ENCODE assay signal across 29 cellular contexts in genomic region chr19:30388327-30388726, GRCh38. TPM values are rescaled to one million over a fixed set of nuclear protein-coding genes. Genes with fewer than 3 reads are reported as not detected.
"Had no signal": no experiment of that assay in that cellular context is flagged by ENCODE, and none has a peak within 500 bp of the region (broad histone marks: within the 10 kb centered on the region; RNA-seq: fewer than 3 reads in every experiment).

No MANE protein-coding gene starts in this region.

- H3K36me3 Mint-ChIP-seq: mesothelial cell of epicardium; naive B cell; natural killer cell treated with Interleukin-12 subunit alpha and Interleukin-12 subunit beta and Interleukin-15 and Interleukin-18, amount 100 ng/mL, for 72 hours; stimulated activated naive B cell treated with anti-CD40 and anti-IgM and Interleukin-4, amounts not matched to agents 10 μg/mL and 1 μg/mL and 100 μg/mL, for 72 hours had no signal

- H3K27ac Mint-ChIP-seq: mesothelial cell of epicardium; naive B cell; natural killer cell treated with Interleukin-12 subunit alpha and Interleukin-12 subunit beta and Interleukin-15 and Interleukin-18, amount 100 ng/mL, for 72 hours; progenitor cell of endocrine pancreas; stimulated activated naive B cell treated with anti-CD40 and anti-IgM and Interleukin-4, amounts not matched to agents 10 μg/mL and 1 μg/mL and 100 μg/mL, for 72 hours had no signal

- ATAC-seq: left lobe of liver; natural killer cell treated with Interleukin-12 subunit alpha and Interleukin-12 subunit beta and Interleukin-15 and Interleukin-18, amount 100 ng/mL, for 72 hours; right lobe of liver; stimulated activated naive B cell treated with anti-CD40 and anti-IgM and Interleukin-4, amounts not matched to agents 10 μg/mL and 1 μg/mL and 100 μg/mL, for 72 hours; stimulated activated naive CD8-positive, alpha-beta T cell treated with anti-CD3 and anti-CD28 coated beads, Interleukin-15, Interleukin-2, amounts not matched to agents 100 U/mL and 50 U/mL, for 24 hours; upper lobe of right lung had no signal

- H3K9me3 Mint-ChIP-seq: mesothelial cell of epicardium; natural killer cell treated with Interleukin-12 subunit alpha and Interleukin-12 subunit beta and Interleukin-15 and Interleukin-18, amount 100 ng/mL, for 72 hours had no signal

- H3K4me1 Mint-ChIP-seq: naive B cell had no signal

- DNase-seq: heart right ventricle; hippocampal formation; kidney glomerular epithelial cell; left cardiac atrium; left ventricle myocardium superior; mammary epithelial cell; mesenchymal stem cell; naive B cell; nucleus accumbens; stimulated activated CD4-positive, alpha-beta T cell treated with anti-CD3 and anti-CD28 coated beads, Interleukin-1b, Interleukin-23, amount 100 ng/mL, for 48 hours; stimulated activated CD4-positive, alpha-beta T cell treated with anti-CD3 and anti-CD28 coated beads, Interleukin-2, amount 100 ng/mL, for 48 hours; stimulated activated CD4-positive, alpha-beta T cell treated with anti-CD3 and anti-CD28 coated beads, Interleukin-4, amount 100 ng/mL, for 4 hours; stimulated activated CD8-positive, alpha-beta memory T cell treated with anti-CD3 and anti-CD28 coated beads, Interleukin-4, amount 100 ng/mL, for 48 hours; stimulated activated naive B cell treated with anti-CD40 and anti-IgM and Interleukin-4, amounts not matched to agents 10 μg/mL and 1 μg/mL and 100 μg/mL, for 72 hours; stimulated activated naive CD8-positive, alpha-beta T cell treated with anti-CD3 and anti-CD28 coated beads, Interleukin-15, Interleukin-2, amounts not matched to agents 100 U/mL and 50 U/mL, for 24 hours; stomach; testis; thyroid gland; transverse colon; upper lobe of right lung had no signal

- H3K4me3 Mint-ChIP-seq: mesothelial cell of epicardium; naive B cell; natural killer cell treated with Interleukin-12 subunit alpha and Interleukin-12 subunit beta and Interleukin-15 and Interleukin-18, amount 100 ng/mL, for 72 hours; stimulated activated naive B cell treated with anti-CD40 and anti-IgM and Interleukin-4, amounts not matched to agents 10 μg/mL and 1 μg/mL and 100 μg/mL, for 72 hours had no signal

RNA-seq across cellular contexts. Expression of gene ZNF536, which starts 16.1 kb away (rescaled TPM):
- total RNA-seq: left lobe of liver; mammary epithelial cell; mononuclear cell; natural killer cell treated with Interleukin-12 subunit alpha and Interleukin-12 subunit beta and Interleukin-15 and Interleukin-18, amount 100 ng/mL, for 72 hours; osteoblast; pulmonary artery endothelial cell; smooth muscle cell had no signal
